15 cellular contexts compared by ENCODE assay signal in the genomic region with DNA sequence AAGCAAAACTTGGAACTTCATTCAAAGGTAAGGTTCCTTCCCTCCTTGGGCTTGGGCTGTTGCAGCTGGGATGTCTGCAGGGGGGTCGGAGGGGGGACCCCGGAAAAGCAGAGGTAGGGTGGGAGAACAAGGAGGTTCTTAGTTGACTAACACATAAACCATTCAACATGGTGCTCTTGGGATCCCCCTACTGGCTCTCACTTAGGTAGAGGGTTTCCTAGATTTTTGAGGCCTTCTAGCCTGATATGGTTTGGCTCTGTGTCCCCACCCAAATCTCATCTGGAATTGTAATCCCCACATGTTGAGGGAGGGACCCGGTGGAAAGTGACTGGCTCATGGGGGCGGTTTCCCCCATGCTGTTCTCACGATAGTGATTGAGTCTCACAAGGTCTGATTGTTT.
A peak's percentile ranks its signal among the peaks of the same experiment; 100 is the strongest.
DNase-seq lines count a peak whose midpoint lies in the region; ATAC-seq and TF ChIP-seq lines count a peak whose summit lies in the region.
"Had no signal": no experiment of that assay in that cellular context is flagged by ENCODE, and none has a peak within 500 bp of the region (broad histone marks: within the 10 kb centered on the region; RNA-seq: fewer than 3 reads in every experiment).

No MANE protein-coding gene starts in this region.

- H3K4me1 Mint-ChIP-seq in T-helper 2 cell treated with Interferon-gamma antibody and Interleukin-4, amounts not matched to agents 5 μg/mL and 100 μg/mL, for 36 hours (ENCODE audit: low read depth) = peaks cover 69% of the 10 kb centered on the region

- CTCF ChIA-PET in BJ (lab: Yijun Ruan, JAX) (interaction anchor here (0.6 to 5.2 kb wide), 39 partner anchors 10 to 1455 kb away, joined by 3 to 47 read pairs (median 4); no protein-coding TSS in a partner anchor), HCT116 (lab: Charles Lee) (interaction anchor here (0.8 to 2.8 kb wide), 22 partner anchors 8 to 1669 kb away, joined by 3 to 76 read pairs (median 5); no protein-coding TSS in a partner anchor)

- no peak for TF ChIP-seq POLR2A in HCT116 (IDR thresholded peaks at IDR 0.05; ENCODE audit: borderline replicate concordance, extremely low read depth, insufficient read depth, insufficient read length)

- no TSS peak for BruUV-seq in HCT116 (replicated peaks; lab: Mats Ljungman, UMichigan)

- no peaks in the 10 kb centered on the region for H3K9me3 ChIP-seq in HCT116 (ENCODE audit: control insufficient read depth in 1 of 2, insufficient read depth in 1 of 2, low read depth in 1 of 2, low read length in 2 of 2)
- H3K9me3 ChIP-seq: Caco-2 had no signal

- DNase-seq in BJ (ENCODE audit: low read depth) (no peak), HCT116 (ENCODE audit: low read depth, low spot score) (peak; percentile 22), fibroblast of the aortic adventitia (ENCODE audit: low read depth) (no peak), anterior cingulate cortex (lab: John Stamatoyannopoulos, UW) (no peak), NOMO-1 treated with dmso at 0.1 percent for 144 hours (lab: John Stamatoyannopoulos, UW; ENCODE audit: unreplicated experiment) (no peak), NOMO-1 treated with DMSO at 0.1 percent for 48 hours (lab: John Stamatoyannopoulos, UW; ENCODE audit: unreplicated experiment) (no peak)
- DNase-seq in T-helper 2 cell treated with Interferon-gamma antibody and Interleukin-4, amounts not matched to agents 5 μg/mL and 100 μg/mL, for 36 hours (ENCODE audit: low spot score) = no peak
- DNase-seq: activated gamma-delta T cell, NCI-H187 treated with DMSO at 0.1 percent for 48 hours had no signal

- H3K4me2 ChIP-seq in HCT116 (ENCODE audit: low read length) = no peak overlapping the region
- H3K4me2 ChIP-seq: hepatocyte had no signal

- no peaks in the 10 kb centered on the region for H4K20me1 ChIP-seq in HCT116 (ENCODE audit: insufficient read depth)

- RAD21 ChIA-PET in HCT116 (lab: Charles Lee; ENCODE audit: low non-redundant PET in 1 of 2, low total read pairs in 2 of 2, uncharacterized antibody in 2 of 2, unreplicated experiment in 2 of 2) = interaction anchor here (0.9 to 2.5 kb wide), 5 partner anchors 64 to 935 kb away, joined by 3 to 24 read pairs (median 5); no protein-coding TSS in a partner anchor

- H3K9me2 ChIP-seq in HCT116 (ENCODE audit: insufficient read depth) = no peaks in the 10 kb centered on the region

- no peak overlapping the region for H3K9ac ChIP-seq in HCT116 (ENCODE audit: low read length)
- H3K9ac ChIP-seq: parathyroid adenoma had no signal

- H3K27ac Mint-ChIP-seq in T-helper 2 cell treated with Interferon-gamma antibody and Interleukin-4, amounts not matched to agents 5 μg/mL and 100 μg/mL, for 36 hours = peak overlapping the region; percentile 9
- H3K27ac Mint-ChIP-seq: endodermal cell had no signal

- H3K27me3 Mint-ChIP-seq in T-helper 2 cell treated with Interferon-gamma antibody and Interleukin-4, amounts not matched to agents 5 μg/mL and 100 μg/mL, for 36 hours (ENCODE audit: low read depth) = no peaks in the 10 kb centered on the region

- TF ChIP-seq CTCF in BJ (IDR thresholded peaks at IDR 0.05; ENCODE audit: insufficient read depth, low read depth, low read length) (0 out of 2 replicates have a peak, but pooled peaks have one; percentile 7), HCT116 (IDR thresholded peaks at IDR 0.05 in 2 of 3, conservative IDR thresholded peaks at IDR 0.05 in 1 of 3; ENCODE audit: borderline replicate concordance in 1 of 3, insufficient read depth in 1 of 3, low read depth in 2 of 3, low read length in 2 of 3) (peak in 2 of 3 experiments; percentile 8 to 25; a peak in 1 of 6 replicates), fibroblast of the aortic adventitia (IDR thresholded peaks at IDR 0.05; ENCODE audit: insufficient read depth, low read length) (peak; percentile 27)

- H3K27me3 ChIP-seq in BJ (ENCODE audit: control insufficient read depth, insufficient read depth, low read length) = peaks cover 6% of the 10 kb centered on the region
- H3K27me3 ChIP-seq in HCT116 (ENCODE audit: insufficient read depth, low read length) = no peaks in the 10 kb centered on the region
- H3K27me3 ChIP-seq: hepatocyte had no signal

- peak; percentile 37; the same call in 1 of the 2 replicates for ATAC-seq in HCT116
- ATAC-seq: activated CD4-positive, CD25-positive, alpha-beta regulatory T cell treated with anti-CD3 and anti-CD28 coated beads, Interleukin-2, amount 50 U/mL, for 24 hours had no signal

- POLR2A ChIA-PET in BJ (lab: Charles Lee) (no interaction called here), HCT116 (lab: Charles Lee) (no interaction called here)

- H2AFZ ChIP-seq in HCT116 (ENCODE audit: low read depth, low read length, poor library complexity, severe bottlenecking) = peak overlapping the region; percentile 59
- H2AFZ ChIP-seq: hepatocyte, parathyroid adenoma had no signal

- peaks cover 5% of the 10 kb centered on the region for H3K36me3 Mint-ChIP-seq in T-helper 2 cell treated with Interferon-gamma antibody and Interleukin-4, amounts not matched to agents 5 μg/mL and 100 μg/mL, for 36 hours (ENCODE audit: low read depth)
- H3K36me3 Mint-ChIP-seq: naive thymus-derived CD4-positive, alpha-beta T cell had no signal

- H3K4me3 ChIP-seq in BJ (ENCODE audit: low read depth, low read length) (no peak overlapping the region), HCT116 (replicated peaks in 1 of 2; ENCODE audit: low read depth in 1 of 2, low read length in 2 of 2) (no peak overlapping the region), fibroblast of the aortic adventitia (ENCODE audit: low read depth, low read length) (no peak overlapping the region)
- H3K4me3 ChIP-seq: hepatocyte had no signal

- no peak overlapping the region for H3K27ac ChIP-seq in HCT116 (ENCODE audit: low read depth, low read length)
- H3K27ac ChIP-seq: hepatocyte, parathyroid adenoma had no signal

- TF ChIP-seq RAD21 in HCT116 (IDR thresholded peaks at IDR 0.05; ENCODE audit: low read depth) = no peak

- H3K4me1 ChIP-seq in HCT116 (ENCODE audit: control insufficient read depth in 1 of 2, insufficient read depth in 2 of 2, low read length in 2 of 2) = peaks cover 31 to 36% of the 10 kb centered on the region in 2 experiments
- H3K4me1 ChIP-seq: parathyroid adenoma had no signal

- no peak overlapping the region for H3K4me3 Mint-ChIP-seq in T-helper 2 cell treated with Interferon-gamma antibody and Interleukin-4, amounts not matched to agents 5 μg/mL and 100 μg/mL, for 36 hours
- H3K4me3 Mint-ChIP-seq: endodermal cell; naive thymus-derived CD4-positive, alpha-beta T cell had no signal

- H3K36me3 ChIP-seq in BJ (ENCODE audit: control insufficient read depth, insufficient read depth, low read length) (no peaks in the 10 kb centered on the region), HCT116 (ENCODE audit: control insufficient read depth in 1 of 2, insufficient read depth in 2 of 2, low read length in 2 of 2) (no peaks in the 10 kb centered on the region)

- intact Hi-C loops in HCT116 (cut with micrococcal nuclease) = loop anchor here (1.0 to 5.0 kb wide), 5 partner anchors 326 to 1442 kb away; no protein-coding TSS in a partner anchor

- H3K79me2 ChIP-seq in HCT116 (ENCODE audit: insufficient read depth, low read length) = no peaks in the 10 kb centered on the region
- H3K79me2 ChIP-seq: hepatocyte, parathyroid adenoma had no signal

- no peaks in the 10 kb centered on the region for H3K9me3 Mint-ChIP-seq in T-helper 2 cell treated with Interferon-gamma antibody and Interleukin-4, amounts not matched to agents 5 μg/mL and 100 μg/mL, for 36 hours

TF ChIP-seq in HCT116, 20 proteins besides CTCF, POLR2A, EP300 and RAD21:
- TF ChIP-seq MAX (IDR thresholded peaks at IDR 0.05) (no peak), SRF (IDR thresholded peaks at IDR 0.05; ENCODE audit: low read depth) (no peak), ZFX (IDR thresholded peaks at IDR 0.05) (peak; percentile 40; the same call in 1 of the 2 replicates), JUND (IDR thresholded peaks at IDR 0.05) (no peak), TCF7L2 (IDR thresholded peaks at IDR 0.05; ENCODE audit: borderline replicate concordance, extremely low read depth, insufficient read depth, insufficient read length) (no peak), YY1 (IDR thresholded peaks at IDR 0.05; ENCODE audit: extremely low read depth, insufficient replicate concordance, low read depth, low read length) (no peak)
